In the genomic region with DNA sequence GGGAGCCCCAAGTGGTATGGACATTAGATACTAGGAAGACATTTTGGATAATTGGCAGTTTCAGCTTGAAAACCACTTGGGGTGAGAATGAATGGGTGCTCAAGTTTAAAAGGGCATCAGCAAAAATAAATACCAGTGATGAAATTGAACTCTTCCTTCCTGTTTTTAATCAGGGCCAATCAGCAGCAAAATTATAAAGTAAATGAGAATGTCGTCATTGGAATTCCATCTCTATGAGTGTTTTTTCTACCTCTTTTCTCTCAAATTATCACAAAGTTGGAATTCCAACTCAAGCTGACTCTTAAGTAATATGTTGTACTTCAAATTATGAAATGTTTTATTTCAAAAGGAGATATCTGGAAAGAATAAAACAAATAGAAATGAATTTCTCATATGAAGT, we compare ENCODE assay signal across 28 cellular contexts.
DNase-seq lines count a peak whose midpoint lies in the region; FAIRE-seq and TF ChIP-seq lines count a peak whose summit lies in the region.
"Had no signal": no experiment of that assay in that cellular context is flagged by ENCODE, and none has a peak within 500 bp of the region (broad histone marks: within the 10 kb centered on the region; RNA-seq: fewer than 3 reads in every experiment).

No MANE protein-coding gene starts in this region.

- H3K9me3 ChIP-seq in GM23248 (ENCODE audit: low read depth), result no peaks in the 10 kb centered on the region
- H3K9me3 ChIP-seq in CD4-positive, alpha-beta memory T cell (ENCODE audit: control insufficient read depth in 1 of 2, low read length in 2 of 2), result no peaks in the 10 kb centered on the region
- H3K9me3 ChIP-seq: heart left ventricle, uterus had no signal

- no peaks in the 10 kb centered on the region for H4K20me1 ChIP-seq in GM23248 (ENCODE audit: insufficient read depth)

- intact Hi-C loops in activated CD4-positive, alpha-beta memory T cell treated with anti-CD3 and anti-CD28 coated beads for 36 hours (cut with micrococcal nuclease), result no loop called here
- intact Hi-C loops in CD4-positive, alpha-beta memory T cell (cut with micrococcal nuclease), result no loop called here

- no peak for TF ChIP-seq CTCF in fibroblast of mammary gland (conservative IDR thresholded peaks at IDR 0.05; ENCODE audit: control insufficient read depth, insufficient read depth, low read depth, low read length)

- H3K36me3 ChIP-seq in ACC112 (ENCODE audit: insufficient read depth, low read length) (peaks cover 13% of the 10 kb centered on the region; the same call in 1 of the 2 replicates), GM23248 (ENCODE audit: low read depth) (no peaks in the 10 kb centered on the region)
- no peaks in the 10 kb centered on the region for H3K36me3 ChIP-seq in CD4-positive, alpha-beta memory T cell (ENCODE audit: insufficient read depth, low read length)
- H3K36me3 ChIP-seq: heart left ventricle, uterus had no signal

- in situ Hi-C loops in GM23248 (cut with MboI), result no loop called here

- DNase-seq in GM23248 (peak; percentile 42), RPMI7951 (ENCODE audit: low read depth) (peak; percentile 26), fibroblast of mammary gland (ENCODE audit: low read depth) (peak; percentile 25), amygdala (lab: John Stamatoyannopoulos, UW) (no peak), RCC 7860 (ENCODE audit: low spot score) (no peak)
- DNase-seq in activated CD4-positive, alpha-beta memory T cell treated with anti-CD3 and anti-CD28 coated beads for 36 hours, result no peak
- DNase-seq in CD4-positive, alpha-beta memory T cell, result no peak
- DNase-seq: activated CD8-positive, alpha-beta T cell treated with anti-CD3 and anti-CD28 coated beads, Interleukin-2, amount 10 ng/mL, durations not matched to agents 7 days and 5 days; activated naive CD4-positive, alpha-beta T cell treated with anti-CD3 and anti-CD28 coated beads, Interleukin-2, amount 10 ng/mL, durations not matched to agents 7 days and 5 days; activated T-cell treated with anti-CD3 and anti-CD28 coated beads, Interleukin-2, amount 50 U/mL, for 4 hours; AML-193; COR-L47; dermis blood vessel endothelial cell; heart left ventricle; Kasumi-1; naive B cell; NCI-H146; posterior cingulate gyrus; SHP77; stimulated activated CD4-positive, alpha-beta T cell treated with anti-CD3 and anti-CD28 coated beads, Interleukin-4, amount 100 ng/mL, for 24 hours; T-helper 17 cell; uterus had no signal

- H3K79me2 ChIP-seq in ACC112 (ENCODE audit: control insufficient read depth, insufficient read depth, low read length, unreplicated experiment) (peaks cover 6% of the 10 kb centered on the region), GM23248 (ENCODE audit: insufficient read depth) (no peaks in the 10 kb centered on the region)

- POLR2A ChIA-PET in activated CD4-positive, alpha-beta memory T cell treated with anti-CD3 and anti-CD28 coated beads for 36 hours (lab: Charles Lee), result no interaction called here
- POLR2A ChIA-PET in CD4-positive, alpha-beta memory T cell (lab: Charles Lee; ENCODE audit: partially characterized antibody), result no interaction called here

- peak overlapping the region; percentile 10; the same call in 1 of the 2 replicates for H3K4me3 ChIP-seq in ACC112 (ENCODE audit: low read depth, low read length)
- H3K4me3 ChIP-seq in GM23248, result no peak overlapping the region
- H3K4me3 ChIP-seq in fibroblast of mammary gland (ENCODE audit: control insufficient read depth, low read depth, low read length), result no peak overlapping the region
- no peak overlapping the region for H3K4me3 ChIP-seq in CD4-positive, alpha-beta memory T cell (ENCODE audit: low read length in 2 of 2)
- H3K4me3 ChIP-seq: GM12878, heart left ventricle, skin epidermis, uterus had no signal

- H3K9me2 ChIP-seq in GM23248 (ENCODE audit: insufficient read depth), result no peaks in the 10 kb centered on the region

- H3K4me2 ChIP-seq in GM23248 (ENCODE audit: unreplicated experiment), result peak overlapping the region; percentile 4

- peaks cover 2% of the 10 kb centered on the region for H3K9me3 Mint-ChIP-seq in activated CD4-positive, alpha-beta memory T cell treated with anti-CD3 and anti-CD28 coated beads for 36 hours
- peaks cover 0 to 9% (median 6%) of the 10 kb centered on the region in 8 donors for H3K9me3 Mint-ChIP-seq in CD4-positive, alpha-beta memory T cell
- H3K9me3 Mint-ChIP-seq: activated T-cell treated with anti-CD3 and anti-CD28 coated beads, Interleukin-2, amount 50 U/mL, for 4 hours; WTC11 had no signal

- H3K4me3 Mint-ChIP-seq in activated CD4-positive, alpha-beta memory T cell treated with anti-CD3 and anti-CD28 coated beads for 36 hours, result no peak overlapping the region
- H3K4me3 Mint-ChIP-seq in CD4-positive, alpha-beta memory T cell, result no peak overlapping the region
- H3K4me3 Mint-ChIP-seq: activated CD8-positive, alpha-beta T cell treated with anti-CD3 and anti-CD28 coated beads, Interleukin-2, amount 10 ng/mL, durations not matched to agents 7 days and 5 days; activated naive CD4-positive, alpha-beta T cell treated with anti-CD3 and anti-CD28 coated beads, Interleukin-2, amount 10 ng/mL, durations not matched to agents 7 days and 5 days; activated T-cell treated with anti-CD3 and anti-CD28 coated beads, Interleukin-2, amount 50 U/mL, for 4 hours; brain; naive B cell; T-helper 17 cell; WTC11 had no signal

- H3K27me3 ChIP-seq in ACC112 (ENCODE audit: insufficient read depth, low read length) (no peaks in the 10 kb centered on the region), GM23248 (replicated peaks; ENCODE audit: insufficient read depth) (no peaks in the 10 kb centered on the region)
- no peaks in the 10 kb centered on the region for H3K27me3 ChIP-seq in CD4-positive, alpha-beta memory T cell (ENCODE audit: insufficient read depth, low read length)
- H3K27me3 ChIP-seq: heart left ventricle, uterus had no signal

- no peak overlapping the region for H3K27ac Mint-ChIP-seq in activated CD4-positive, alpha-beta memory T cell treated with anti-CD3 and anti-CD28 coated beads for 36 hours
- no peak overlapping the region for H3K27ac Mint-ChIP-seq in CD4-positive, alpha-beta memory T cell
- H3K27ac Mint-ChIP-seq: activated CD8-positive, alpha-beta T cell treated with anti-CD3 and anti-CD28 coated beads, Interleukin-2, amount 10 ng/mL, durations not matched to agents 7 days and 5 days; activated naive CD4-positive, alpha-beta T cell treated with anti-CD3 and anti-CD28 coated beads, Interleukin-2, amount 10 ng/mL, durations not matched to agents 7 days and 5 days; brain; naive B cell; T-helper 17 cell; WTC11 had no signal

- WGBS in GM23248 (ENCODE audit: low coverage in 1 of 2, low lambda C conversion rate in 2 of 2, missing lambda C conversion rate in 2 of 2), 2 experiments, result 5 to 14% methylated on average over 1 of the region's 1 CpG

- CTCF ChIA-PET in activated CD4-positive, alpha-beta memory T cell treated with anti-CD3 and anti-CD28 coated beads for 36 hours (lab: Charles Lee), result no interaction called here
- CTCF ChIA-PET in CD4-positive, alpha-beta memory T cell (lab: Charles Lee; ENCODE audit: partially characterized antibody), result no interaction called here

- no peaks in the 10 kb centered on the region for H3K36me3 Mint-ChIP-seq in activated CD4-positive, alpha-beta memory T cell treated with anti-CD3 and anti-CD28 coated beads for 36 hours
- H3K36me3 Mint-ChIP-seq in CD4-positive, alpha-beta memory T cell, result no peaks in the 10 kb centered on the region
- H3K36me3 Mint-ChIP-seq: activated naive CD4-positive, alpha-beta T cell treated with anti-CD3 and anti-CD28 coated beads, Interleukin-2, amount 10 ng/mL, durations not matched to agents 7 days and 5 days; brain; naive B cell; WTC11 had no signal

- no peaks in the 10 kb centered on the region for H3K4me1 Mint-ChIP-seq in activated CD4-positive, alpha-beta memory T cell treated with anti-CD3 and anti-CD28 coated beads for 36 hours (ENCODE audit: low read depth)
- H3K4me1 Mint-ChIP-seq in CD4-positive, alpha-beta memory T cell, result no peaks in the 10 kb centered on the region
- H3K4me1 Mint-ChIP-seq: activated naive CD4-positive, alpha-beta T cell treated with anti-CD3 and anti-CD28 coated beads, Interleukin-2, amount 10 ng/mL, durations not matched to agents 7 days and 5 days; naive B cell; T-helper 17 cell had no signal

- peaks cover 51% of the 10 kb centered on the region for H3F3A ChIP-seq in GM23248 (ENCODE audit: insufficient read depth)

- H3K4me1 ChIP-seq in ACC112 (ENCODE audit: control insufficient read depth, insufficient read depth, low read length, unreplicated experiment) (peaks cover 71% of the 10 kb centered on the region), GM23248 (ENCODE audit: insufficient read depth) (peaks cover 60% of the 10 kb centered on the region)
- no peaks in the 10 kb centered on the region for H3K4me1 ChIP-seq in CD4-positive, alpha-beta memory T cell (ENCODE audit: insufficient read depth, low read length)
- H3K4me1 ChIP-seq: heart left ventricle, uterus had no signal

- H3K27ac ChIP-seq in ACC112 (ENCODE audit: low read depth, low read length) (peak overlapping the region; percentile 99), GM23248 (peak overlapping the region; percentile 85)
- H3K27ac ChIP-seq in CD4-positive, alpha-beta memory T cell (ENCODE audit: low read depth, low read length), result no peak overlapping the region
- H3K27ac ChIP-seq: heart left ventricle, skin epidermis, uterus had no signal

- FAIRE-seq in RCC 7860 (lab: Jason Lieb, UNC), result no peak
- FAIRE-seq: G401.6, GM12878 had no signal

- no peaks in the 10 kb centered on the region for H3K27me3 Mint-ChIP-seq in activated CD4-positive, alpha-beta memory T cell treated with anti-CD3 and anti-CD28 coated beads for 36 hours
- H3K27me3 Mint-ChIP-seq in CD4-positive, alpha-beta memory T cell, result no peaks in the 10 kb centered on the region
- H3K27me3 Mint-ChIP-seq: activated naive CD4-positive, alpha-beta T cell treated with anti-CD3 and anti-CD28 coated beads, Interleukin-2, amount 10 ng/mL, durations not matched to agents 7 days and 5 days; brain; naive B cell; T-helper 17 cell had no signal

- peak overlapping the region; percentile 15 for H2AFZ ChIP-seq in ACC112 (ENCODE audit: low read length, unreplicated experiment)
- H2AFZ ChIP-seq in GM23248, result peak overlapping the region; percentile 10; the same call in 1 of the 2 replicates

- H3K9ac ChIP-seq in GM23248, result no peak overlapping the region

Comparison
In these comparisons a context has a peak if more than half of its experiments do, and no peak if none do; other contexts are left out.
1. DNase-seq: peak in GM23248 (single experiment), RPMI7951 (single experiment) and fibroblast of mammary gland (single experiment); none in activated CD4-positive, alpha-beta memory T cell treated with anti-CD3 and anti-CD28 coated beads for 36 hours (single experiment), amygdala (0 of 56), CD4-positive, alpha-beta memory T cell (0 of 5) and RCC 7860 (single experiment).